Comparison of ENCODE assay signal across 7 cellular contexts in genomic region chr1:8004803-8005573, GRCh38. TPM values are rescaled to one million over a fixed set of nuclear protein-coding genes. Genes with fewer than 3 reads are reported as not detected.
A peak's percentile ranks its signal among the peaks of the same experiment; 100 is the strongest.
DNase-seq lines count a peak whose midpoint lies in the region.

No MANE protein-coding gene starts in this region.

- H3K9ac ChIP-seq in HUES48 (ENCODE audit: low read depth, low read length) (no peak overlapping the region), Karpas-422 (ENCODE audit: low read length) (no peak overlapping the region)

- no peak overlapping the region for H3K4me2 ChIP-seq in Karpas-422 (ENCODE audit: low read depth, low read length, poor library complexity, severe bottlenecking)

- DNase-seq in RPMI7951 (ENCODE audit: low read depth): peak; percentile 96
- peak; percentile 98 for DNase-seq in fibroblast of peridontal ligament (ENCODE audit: extremely low read depth)
- peak; percentile 57 for DNase-seq in pons (ENCODE audit: low spot score)
- no peak for DNase-seq in Karpas-422
- DNase-seq in GM19238 (ENCODE audit: insufficient read length, low spot score): no peak
- no peak for DNase-seq in activated T-cell treated with anti-CD3 and anti-CD28 coated beads for 4 hours

- H3K27ac ChIP-seq in HUES48 (ENCODE audit: low read depth, low read length) (peak overlapping the region; percentile 80), Karpas-422 (ENCODE audit: low read length) (no peak overlapping the region)

- H3K4me1 ChIP-seq in HUES48 (ENCODE audit: control insufficient read depth, insufficient read depth, low read length) (peaks cover 24% of the 10 kb centered on the region), Karpas-422 (ENCODE audit: low read length) (no peaks in the 10 kb centered on the region)

- H3K27me3 ChIP-seq in HUES48 (ENCODE audit: control insufficient read depth, insufficient read depth, low read length) (no peaks in the 10 kb centered on the region), Karpas-422 (ENCODE audit: low read length) (no peaks in the 10 kb centered on the region)

- no peak overlapping the region for H3K4me3 ChIP-seq in HUES48 (ENCODE audit: low read depth, low read length)
- no peak overlapping the region for H3K4me3 ChIP-seq in Karpas-422 (ENCODE audit: low read length)

- H2AFZ ChIP-seq in Karpas-422 (ENCODE audit: low read length): no peak overlapping the region

- no peaks in the 10 kb centered on the region for H3K79me2 ChIP-seq in Karpas-422 (ENCODE audit: low read length)

- H3K9me3 ChIP-seq in HUES48 (ENCODE audit: control insufficient read depth, insufficient read depth, low read length) (no peaks in the 10 kb centered on the region), Karpas-422 (ENCODE audit: low read length) (no peaks in the 10 kb centered on the region)

- H3K36me3 ChIP-seq in HUES48 (ENCODE audit: control insufficient read depth, insufficient read depth, low read length): peaks cover 5% of the 10 kb centered on the region; the same call in 1 of the 2 replicates
- H3K36me3 ChIP-seq in Karpas-422 (ENCODE audit: insufficient read depth, low read length): no peaks in the 10 kb centered on the region

- no peaks in the 10 kb centered on the region for H3K9me2 ChIP-seq in Karpas-422 (replicated peaks; ENCODE audit: insufficient read depth, low read length)

- no peaks in the 10 kb centered on the region for H4K20me1 ChIP-seq in Karpas-422 (ENCODE audit: insufficient read depth, low read depth, low read length)

RNA-seq across cellular contexts. Expression of gene ERRFI1, which starts 21.1 kb away (rescaled TPM):
- 87.4 and 99.4 TPM in 2 replicates for total RNA-seq in RPMI7951 (2014; rRNA removed; shearing (Covaris generic))
- not detected in 2 replicates for total RNA-seq in Karpas-422 (2014; rRNA removed; shearing (Covaris generic); ENCODE audit: low replicate concordance)

RNA-seq across cellular contexts. Expression of gene PARK7, which starts 43.5 kb away (rescaled TPM):
- total RNA-seq in RPMI7951 (2014; rRNA removed; shearing (Covaris generic)): 382 and 422 TPM in 2 replicates
- 146 and 207 TPM in 2 replicates for total RNA-seq in Karpas-422 (2014; rRNA removed; shearing (Covaris generic); ENCODE audit: low replicate concordance)

Comparison
In these comparisons a context has a peak if more than half of its experiments do, and no peak if none do; other contexts are left out.
1. DNase-seq: peak in RPMI7951 (single experiment), fibroblast of peridontal ligament (single experiment) and pons (single experiment); none in Karpas-422 (single experiment), GM19238 (single experiment) and activated T-cell treated with anti-CD3 and anti-CD28 coated beads for 4 hours (single experiment).
2. RNA of gene ERRFI1, which starts 21.1 kb away (total RNA-seq): 87.4 to 99.4 TPM in RPMI7951; not detected in Karpas-422; every median in the first group is over 10 times any median in the second.